ENCODE assay signal across 17 cellular contexts in genomic region chr6:100454571-100455229, GRCh38. TPM values are rescaled to one million over a fixed set of nuclear protein-coding genes. Genes with fewer than 3 reads are reported as not detected.
DNase-seq lines count a peak whose midpoint lies in the region; ATAC-seq and TF ChIP-seq lines count a peak whose summit lies in the region.
"Had no signal": no experiment of that assay in that cellular context is flagged by ENCODE, and none has a peak within 500 bp of the region (broad histone marks: within the 10 kb centered on the region; RNA-seq: fewer than 3 reads in every experiment).

No MANE protein-coding gene starts in this region.

- H3K36me3 Mint-ChIP-seq in activated naive CD8-positive, alpha-beta T cell = peaks cover 9% of the 10 kb centered on the region
- peaks cover 12% of the 10 kb centered on the region for H3K36me3 Mint-ChIP-seq in activated naive CD8-positive, alpha-beta T cell treated with anti-CD3 and anti-CD28 coated beads, Interleukin-2, amount 50 U/mL, for 24 hours (ENCODE audit: low read depth)

- no peaks in the 10 kb centered on the region for H3K79me2 ChIP-seq in smooth muscle cell (ENCODE audit: low read depth)

- no peaks in the 10 kb centered on the region for H3K36me3 ChIP-seq in iPS-20b (ENCODE audit: insufficient read depth, low read depth, low read length)
- no peaks in the 10 kb centered on the region for H3K36me3 ChIP-seq in smooth muscle cell (ENCODE audit: low read depth)
- no peaks in the 10 kb centered on the region for H3K36me3 ChIP-seq in BE2C
- H3K36me3 ChIP-seq: sigmoid colon had no signal

- DNase-seq in activated naive CD8-positive, alpha-beta T cell treated with anti-CD3 and anti-CD28 coated beads, Interleukin-2, amount 50 U/mL, for 24 hours = no peak
- DNase-seq in astrocyte of the hippocampus (ENCODE audit: low read depth, low spot score) (peak; percentile 32), smooth muscle cell (lab: John Stamatoyannopoulos, UW; ENCODE audit: unreplicated experiment) (no peak), hypothalamus (lab: John Stamatoyannopoulos, UW) (no peak), BE2C (no peak), putamen (ENCODE audit: low spot score) (no peak)
- DNase-seq: activated CD4-positive, alpha-beta T cell treated with anti-CD3 and anti-CD28 coated beads, Interleukin-2, amount 50 U/mL, for 48 hours; amygdala; COR-L47; NCI-H187; NCI-H446 treated with DMSO at 0.1 percent for 48 hours; sigmoid colon; stimulated activated CD4-positive, alpha-beta T cell treated with anti-CD3 and anti-CD28 coated beads, Interleukin-2, amount 100 ng/mL, for 48 hours had no signal

- H3K4me3 ChIP-seq in iPS-20b (ENCODE audit: low read length) (peak overlapping the region; percentile 49; the same call in 1 of the 2 replicates), smooth muscle cell (no peak overlapping the region), BE2C (ENCODE audit: low read depth, low read length) (no peak overlapping the region)
- H3K4me3 ChIP-seq: sigmoid colon had no signal

- H3K4me1 Mint-ChIP-seq in activated naive CD8-positive, alpha-beta T cell (ENCODE audit: low read depth) = no peaks in the 10 kb centered on the region
- peaks cover 3% of the 10 kb centered on the region for H3K4me1 Mint-ChIP-seq in activated naive CD8-positive, alpha-beta T cell treated with anti-CD3 and anti-CD28 coated beads, Interleukin-2, amount 50 U/mL, for 24 hours

- no peak overlapping the region for H2AFZ ChIP-seq in smooth muscle cell (ENCODE audit: low read depth)

- H3K27ac Mint-ChIP-seq in activated naive CD8-positive, alpha-beta T cell = peak overlapping the region; percentile 75
- no peak overlapping the region for H3K27ac Mint-ChIP-seq in activated naive CD8-positive, alpha-beta T cell treated with anti-CD3 and anti-CD28 coated beads, Interleukin-2, amount 50 U/mL, for 24 hours

- no peak overlapping the region for H3K4me3 Mint-ChIP-seq in activated naive CD8-positive, alpha-beta T cell
- H3K4me3 Mint-ChIP-seq in activated naive CD8-positive, alpha-beta T cell treated with anti-CD3 and anti-CD28 coated beads, Interleukin-2, amount 50 U/mL, for 24 hours = no peak overlapping the region

- no peak for TF ChIP-seq CTCF in smooth muscle cell (IDR thresholded peaks at IDR 0.05; ENCODE audit: borderline replicate concordance, insufficient read depth, poor library complexity, severe bottlenecking)
- TF ChIP-seq CTCF in BE2C (IDR thresholded peaks at IDR 0.05; ENCODE audit: low read depth, low read length) = no peak

- ATAC-seq in activated naive CD8-positive, alpha-beta T cell treated with anti-CD3 and anti-CD28 coated beads, Interleukin-2, amount 50 U/mL, for 24 hours = no peak

- H3K4me1 ChIP-seq in iPS-20b (ENCODE audit: insufficient read depth, low read length) = no peaks in the 10 kb centered on the region; the same call in 1 of the 2 replicates
- peaks cover 23% of the 10 kb centered on the region for H3K4me1 ChIP-seq in smooth muscle cell (ENCODE audit: low read depth)
- no peaks in the 10 kb centered on the region for H3K4me1 ChIP-seq in BE2C

- no peak overlapping the region for H3K9ac ChIP-seq in iPS-20b (ENCODE audit: low read depth, low read length)
- no peak overlapping the region for H3K9ac ChIP-seq in smooth muscle cell (ENCODE audit: low read depth)

- H3K27me3 ChIP-seq in iPS-20b (ENCODE audit: insufficient read depth, low read length) = peaks cover 98% of the 10 kb centered on the region
- peaks cover 100% of the 10 kb centered on the region for H3K27me3 ChIP-seq in smooth muscle cell (ENCODE audit: low read depth)
- H3K27me3 ChIP-seq in BE2C = peaks cover 99% of the 10 kb centered on the region

- H4K20me1 ChIP-seq in smooth muscle cell (ENCODE audit: low read depth) = no peaks in the 10 kb centered on the region

- H3K27me3 Mint-ChIP-seq in activated naive CD8-positive, alpha-beta T cell = peaks cover 44% of the 10 kb centered on the region
- peaks cover 57% of the 10 kb centered on the region for H3K27me3 Mint-ChIP-seq in activated naive CD8-positive, alpha-beta T cell treated with anti-CD3 and anti-CD28 coated beads, Interleukin-2, amount 50 U/mL, for 24 hours

- H3K9me3 Mint-ChIP-seq in activated naive CD8-positive, alpha-beta T cell (ENCODE audit: low read depth) = no peaks in the 10 kb centered on the region
- H3K9me3 Mint-ChIP-seq in activated naive CD8-positive, alpha-beta T cell treated with anti-CD3 and anti-CD28 coated beads, Interleukin-2, amount 50 U/mL, for 24 hours = peaks cover 22% of the 10 kb centered on the region

- H3K9me3 ChIP-seq in iPS-20b (ENCODE audit: insufficient read depth, low read depth, low read length) (no peaks in the 10 kb centered on the region; the same call in 1 of the 2 replicates), smooth muscle cell (replicated peaks; ENCODE audit: low read depth) (no peaks in the 10 kb centered on the region), BE2C (peaks cover 5% of the 10 kb centered on the region)

- WGBS in smooth muscle cell (ENCODE audit: low lambda C conversion rate) = 23% methylated on average over 14 of the region's 14 CpGs

- peak overlapping the region; percentile 51 for H3K4me2 ChIP-seq in smooth muscle cell

- H3F3A ChIP-seq in smooth muscle cell (ENCODE audit: low read depth) = no peaks in the 10 kb centered on the region

- H3K27ac ChIP-seq in iPS-20b (ENCODE audit: low read length) (no peak overlapping the region), smooth muscle cell (ENCODE audit: low read depth) (no peak overlapping the region)
- H3K27ac ChIP-seq: sigmoid colon had no signal

RNA-seq across cellular contexts. Expression of gene SIM1, which starts 10.0 kb away (rescaled TPM):
- not detected in 2 replicates for total RNA-seq in smooth muscle cell
- not detected in 2 replicates for polyA plus RNA-seq in smooth muscle cell
- not detected for polyA plus RNA-seq in BE2C (2012; ENCODE audit: insufficient read depth, insufficient read length, low read depth)
- total RNA-seq: H4, sigmoid colon, SK-MEL-5 had no signal
- polyA plus RNA-seq: sigmoid colon had no signal
